In the genomic region with DNA sequence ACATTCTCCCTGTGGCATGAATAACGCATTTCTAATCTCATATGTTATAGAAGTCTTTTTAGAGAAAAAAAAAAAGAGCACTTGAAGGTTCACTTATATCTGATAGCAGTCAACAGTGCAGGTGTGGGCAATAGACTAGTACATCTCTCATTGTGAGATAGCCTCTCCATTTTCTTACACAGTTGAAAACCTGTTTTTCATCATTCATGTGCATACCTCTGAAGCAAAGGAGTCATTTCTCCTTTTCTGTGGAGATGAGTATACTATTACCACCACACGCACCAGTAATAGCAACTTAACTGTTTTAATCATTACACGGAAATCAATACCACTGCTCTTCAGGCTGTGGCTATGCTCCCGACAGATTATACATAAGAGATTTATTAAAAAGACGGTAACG, we compare ENCODE assay signal across 22 cellular contexts.
"Had no signal": no experiment of that assay in that cellular context is flagged by ENCODE, and none has a peak within 500 bp of the region (broad histone marks: within the 10 kb centered on the region; RNA-seq: fewer than 3 reads in every experiment).

No MANE protein-coding gene starts in this region.

- H3K4me3 Mint-ChIP-seq: activated CD4-positive, alpha-beta memory T cell treated with anti-CD3 and anti-CD28 coated beads for 36 hours; activated CD4-positive, alpha-beta T cell treated with anti-CD3 and anti-CD28 coated beads, Interleukin-2, amount 10 ng/mL, durations not matched to agents 7 days and 5 days; activated naive CD4-positive, alpha-beta T cell treated with anti-CD3 and anti-CD28 coated beads, Interleukin-2, amount 50 U/mL, for 24 hours; activated naive CD8-positive, alpha-beta T cell treated with anti-CD3 and anti-CD28 coated beads, Interleukin-2, amount 50 U/mL, for 24 hours; activated T-cell treated with anti-CD3 and anti-CD28 coated beads, Interleukin-2, amount 50 U/mL, for 72 hours; brain had no signal

- H3K27me3 Mint-ChIP-seq: activated CD4-positive, alpha-beta memory T cell treated with anti-CD3 and anti-CD28 coated beads for 36 hours; activated CD4-positive, alpha-beta T cell treated with anti-CD3 and anti-CD28 coated beads, Interleukin-2, amount 10 ng/mL, durations not matched to agents 7 days and 5 days; activated naive CD4-positive, alpha-beta T cell treated with anti-CD3 and anti-CD28 coated beads, Interleukin-2, amount 50 U/mL, for 24 hours; activated naive CD8-positive, alpha-beta T cell treated with anti-CD3 and anti-CD28 coated beads, Interleukin-2, amount 50 U/mL, for 24 hours; brain had no signal

- DNase-seq: activated CD4-positive, alpha-beta memory T cell treated with anti-CD3 and anti-CD28 coated beads for 36 hours; activated CD4-positive, alpha-beta T cell treated with anti-CD3 and anti-CD28 coated beads, Interleukin-2, amount 10 ng/mL, durations not matched to agents 7 days and 5 days; activated CD4-positive, CD25-positive, alpha-beta regulatory T cell; activated CD8-positive, alpha-beta memory T cell treated with anti-CD3 and anti-CD28 coated beads, Interleukin-2, amount 50 U/mL, for 4 hours; activated naive CD4-positive, alpha-beta T cell; activated naive CD8-positive, alpha-beta T cell treated with anti-CD3 and anti-CD28 coated beads, Interleukin-2, amount 50 U/mL, for 24 hours; activated T-cell treated with anti-CD3 and anti-CD28 coated beads, Interleukin-2, amount 50 U/mL, for 72 hours; amygdala; MM.1S; NCI-H1105 treated with DMSO at 0.1 percent for 48 hours; NCI-H1436 treated with DMSO at 0.1 percent for 48 hours; NCI-H187; NCI-H2081; NCI-H446; NCI-H524; PC-9; SHP77 treated with DMSO at 0.1 percent for 48 hours; T-helper 1 cell had no signal

- H3K4me3 ChIP-seq: cardiac muscle cell, PC-9 had no signal

- H3K36me3 Mint-ChIP-seq: activated CD4-positive, alpha-beta memory T cell treated with anti-CD3 and anti-CD28 coated beads for 36 hours; activated naive CD4-positive, alpha-beta T cell treated with anti-CD3 and anti-CD28 coated beads, Interleukin-2, amount 50 U/mL, for 24 hours; brain had no signal

- H3K9me3 Mint-ChIP-seq: activated CD4-positive, alpha-beta memory T cell treated with anti-CD3 and anti-CD28 coated beads for 36 hours; activated CD4-positive, alpha-beta T cell treated with anti-CD3 and anti-CD28 coated beads, Interleukin-2, amount 10 ng/mL, durations not matched to agents 7 days and 5 days; activated naive CD4-positive, alpha-beta T cell treated with anti-CD3 and anti-CD28 coated beads, Interleukin-2, amount 50 U/mL, for 24 hours; activated naive CD8-positive, alpha-beta T cell treated with anti-CD3 and anti-CD28 coated beads, Interleukin-2, amount 50 U/mL, for 24 hours; activated T-helper 2 cell treated with anti-CD3 and anti-CD28 coated beads, Interferon-gamma antibody, Interleukin-2, Interleukin-4, amounts not matched to agents 10 μg/mL and 5 μg/mL and 100 μg/mL, durations not matched to agents 14 hours and 24 hours and 36 hours; brain had no signal

- H3K27me3 ChIP-seq: cardiac muscle cell had no signal

- H3K36me3 ChIP-seq: cardiac muscle cell had no signal

- H3K4me2 ChIP-seq: PC-9 had no signal

- H3K27ac Mint-ChIP-seq: activated CD4-positive, alpha-beta memory T cell treated with anti-CD3 and anti-CD28 coated beads for 36 hours; activated CD4-positive, alpha-beta T cell treated with anti-CD3 and anti-CD28 coated beads, Interleukin-2, amount 10 ng/mL, durations not matched to agents 7 days and 5 days; activated naive CD4-positive, alpha-beta T cell treated with anti-CD3 and anti-CD28 coated beads, Interleukin-2, amount 50 U/mL, for 24 hours; activated naive CD8-positive, alpha-beta T cell treated with anti-CD3 and anti-CD28 coated beads, Interleukin-2, amount 50 U/mL, for 24 hours; activated T-cell treated with anti-CD3 and anti-CD28 coated beads, Interleukin-2, amount 50 U/mL, for 72 hours; activated T-helper 2 cell treated with anti-CD3 and anti-CD28 coated beads, Interferon-gamma antibody, Interleukin-2, Interleukin-4, amounts not matched to agents 10 μg/mL and 5 μg/mL and 100 μg/mL, durations not matched to agents 14 hours and 24 hours and 36 hours; brain had no signal

- H3K4me1 Mint-ChIP-seq: activated CD4-positive, alpha-beta T cell treated with anti-CD3 and anti-CD28 coated beads, Interleukin-2, amount 10 ng/mL, durations not matched to agents 7 days and 5 days; activated naive CD4-positive, alpha-beta T cell treated with anti-CD3 and anti-CD28 coated beads, Interleukin-2, amount 50 U/mL, for 24 hours; activated naive CD8-positive, alpha-beta T cell treated with anti-CD3 and anti-CD28 coated beads, Interleukin-2, amount 50 U/mL, for 24 hours; brain had no signal
